ENCODE assay signal across 7 cellular contexts in the genomic region with DNA sequence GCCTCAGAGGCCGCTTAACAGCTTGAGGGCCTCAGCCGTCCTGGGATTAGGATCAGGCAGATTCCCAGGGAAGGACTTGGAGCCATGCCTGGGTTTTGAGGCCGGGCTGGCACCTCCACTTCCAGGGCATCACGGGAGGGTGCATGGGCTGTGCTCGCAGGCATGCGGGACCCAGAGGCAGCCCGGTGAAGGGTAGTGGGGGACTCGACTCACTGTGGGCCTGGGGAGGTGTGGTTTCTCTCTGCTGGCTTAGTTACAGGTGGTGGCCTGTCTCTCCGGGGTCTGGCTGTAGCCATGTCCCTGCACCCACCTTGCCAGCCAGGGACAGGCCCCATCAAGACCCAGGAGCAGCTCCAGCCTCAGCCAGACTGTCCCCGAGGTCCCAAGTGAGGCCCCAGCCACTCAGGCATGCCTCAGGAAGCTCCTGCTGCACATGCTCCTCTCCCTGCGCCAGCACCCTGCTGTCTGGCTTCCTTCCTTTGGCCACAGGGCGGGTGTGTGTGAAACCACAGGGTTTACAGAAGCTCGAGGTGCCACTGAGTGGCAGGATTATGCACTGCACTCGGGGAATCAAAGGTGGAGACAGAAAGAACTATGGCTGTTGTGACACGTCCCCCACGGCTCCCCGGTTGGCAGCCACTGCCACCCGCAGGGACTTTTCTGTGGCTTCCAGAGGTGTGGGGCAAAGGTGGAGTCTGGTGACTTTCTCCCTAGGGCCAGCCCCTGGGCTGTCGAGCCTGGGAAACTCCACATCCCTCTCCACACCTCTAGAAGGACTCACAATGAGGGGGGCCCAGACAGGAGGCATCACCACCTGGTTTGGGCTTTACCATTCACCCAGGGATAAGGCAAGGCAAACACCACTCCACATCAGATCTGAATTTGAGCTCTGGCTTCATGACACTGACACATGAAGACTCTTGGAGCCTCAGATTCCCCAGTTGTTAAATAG. TPM values are rescaled to one million over a fixed set of nuclear protein-coding genes. Genes with fewer than 3 reads are reported as not detected.
DNase-seq lines count a peak whose midpoint lies in the region; ATAC-seq, FAIRE-seq and TF ChIP-seq lines count a peak whose summit lies in the region.

No MANE protein-coding gene starts in this region.

- H3K4me1 ChIP-seq in ascending aorta (peaks cover 0 to 7% of the 10 kb centered on the region in 2 donors), skeletal muscle satellite cell (ENCODE audit: control insufficient read depth, insufficient read depth, low read length) (peaks cover 5% of the 10 kb centered on the region)

- H3K27me3 ChIP-seq in ascending aorta (no peaks in the 10 kb centered on the region), skeletal muscle satellite cell (ENCODE audit: control insufficient read depth, insufficient read depth, low read length) (peaks cover 66% of the 10 kb centered on the region)

- DNase-seq in GM18507 (ENCODE audit: extremely low spot score, insufficient read length, low read depth) (peak; percentile 77), NCI-H1930 (lab: John Stamatoyannopoulos, UW) (peak; percentile 6 to 60), T-helper 9 cell (peak; percentile 67), ascending aorta (ENCODE audit: low spot score in 2 of 2) (peak; percentile 55 to 89), hepatic stellate cell (ENCODE audit: low spot score) (peak; percentile 95)

- H3K4me3 ChIP-seq in ascending aorta (peak overlapping the region in 1 of 2 donors; percentile 14), skeletal muscle satellite cell (ENCODE audit: low read length) (no peak overlapping the region)

- peak; percentile 80 to 93 (median 81) for TF ChIP-seq CTCF in ascending aorta (IDR thresholded peaks at IDR 0.05)

- H3K9me3 ChIP-seq in ascending aorta (no peaks in the 10 kb centered on the region), skeletal muscle satellite cell (replicated peaks; ENCODE audit: low read length) (no peaks in the 10 kb centered on the region)

- ATAC-seq in HG02970 (IDR thresholded peaks at IDR 0.05; ENCODE audit: low FRiP score, unreplicated experiment): peak; percentile 66

- FAIRE-seq in GM18507 (lab: Jason Lieb, UNC): peak; percentile 83

- no peak overlapping the region for H3K27ac ChIP-seq in ascending aorta

- peak overlapping the region; percentile 22 for H3K4me2 ChIP-seq in skeletal muscle satellite cell (ENCODE audit: low read length)

- no peaks in the 10 kb centered on the region for H3K36me3 ChIP-seq in ascending aorta
- no peaks in the 10 kb centered on the region for H3K36me3 ChIP-seq in skeletal muscle satellite cell (ENCODE audit: insufficient read depth, low read length)

- H3K9ac ChIP-seq in skeletal muscle satellite cell (ENCODE audit: low read depth, low read length): no peak overlapping the region

- intact Hi-C loops in ascending aorta (cut with DNase I): loop anchor here (1.0 kb wide), 2 partner anchors 77 to 111 kb away; no protein-coding TSS in a partner anchor

RNA-seq across cellular contexts. Expression of a gene that starts 19.7 kb away (rescaled TPM):
- total RNA-seq in ascending aorta: 0.11 TPM
- total RNA-seq in skeletal muscle satellite cell (2012; rRNA removed): under 0.01 TPM in 2 replicates

Comparison
In these comparisons a context has a peak if more than half of its experiments do, and no peak if none do; other contexts are left out.
1. DNase-seq: peak in every context shown above with its lines; median percentile 95 in hepatic stellate cell; 77 in GM18507; 72 in ascending aorta; 67 in T-helper 9 cell; 33 in NCI-H1930.